8 cellular contexts compared by ENCODE assay signal in genomic region chrX:54439967-54440871, GRCh38. TPM values are rescaled to one million over a fixed set of nuclear protein-coding genes. Genes with fewer than 3 reads are reported as not detected.
DNase-seq lines count a peak whose midpoint lies in the region; ATAC-seq and TF ChIP-seq lines count a peak whose summit lies in the region.

A gene with protein sequence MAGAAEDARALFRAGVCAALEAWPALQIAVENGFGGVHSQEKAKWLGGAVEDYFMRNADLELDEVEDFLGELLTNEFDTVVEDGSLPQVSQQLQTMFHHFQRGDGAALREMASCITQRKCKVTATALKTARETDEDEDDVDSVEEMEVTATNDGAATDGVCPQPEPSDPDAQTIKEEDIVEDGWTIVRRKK (plus strand): TSS chrX:54440404. CDS start chrX:54440422, 18 bp downstream.

- H3K27me3 Mint-ChIP-seq in GM23338 (ENCODE audit: insufficient read depth, low read depth, poor library complexity) = peaks cover 8% of the 10 kb centered on the region
- peaks cover 0 to 5% of the 10 kb centered on the region in 2 donors for H3K27me3 Mint-ChIP-seq in natural killer cell treated with Interleukin-12 subunit alpha and Interleukin-12 subunit beta and Interleukin-15 and Interleukin-18, amount 100 ng/mL, for 72 hours

- TF ChIP-seq CTCF in GM23338 (conservative IDR thresholded peaks at IDR 0.05; ENCODE audit: low read depth in 2 of 2) (peak in 1 of 2 experiments; percentile 36; a peak in 2 of 4 replicates), fibroblast of mammary gland (conservative IDR thresholded peaks at IDR 0.05; ENCODE audit: control insufficient read depth, insufficient read depth, low read depth, low read length) (peak; percentile 31)

- H3K4me3 Mint-ChIP-seq in GM23338 = peak within 1 kb of the TSS; percentile 96
- H3K4me3 Mint-ChIP-seq in natural killer cell treated with Interleukin-12 subunit alpha and Interleukin-12 subunit beta and Interleukin-15 and Interleukin-18, amount 100 ng/mL, for 72 hours = peak within 1 kb of the TSS; percentile 95

- ATAC-seq in GM23338 = peak; percentile 94
- ATAC-seq in natural killer cell treated with Interleukin-12 subunit alpha and Interleukin-12 subunit beta and Interleukin-15 and Interleukin-18, amount 100 ng/mL, for 72 hours = peak; percentile 98 to 99

- 0 out of 2 replicates have a peak, but pooled peaks cover 3% of the 10 kb centered on the region for H4K20me1 ChIP-seq in GM23338 (replicated peaks; ENCODE audit: insufficient read depth)

- H3K36me3 Mint-ChIP-seq in GM23338 (ENCODE audit: low read depth) = peaks cover 27% of the 10 kb centered on the region
- H3K36me3 Mint-ChIP-seq in natural killer cell treated with Interleukin-12 subunit alpha and Interleukin-12 subunit beta and Interleukin-15 and Interleukin-18, amount 100 ng/mL, for 72 hours = peaks cover 5% of the 10 kb centered on the region

- H3K9me3 Mint-ChIP-seq in GM23338 = no peaks in the 10 kb centered on the region; the same call in 2 of the 3 replicates
- no peaks in the 10 kb centered on the region for H3K9me3 Mint-ChIP-seq in natural killer cell treated with Interleukin-12 subunit alpha and Interleukin-12 subunit beta and Interleukin-15 and Interleukin-18, amount 100 ng/mL, for 72 hours

- H3K36me3 ChIP-seq in GM23338 (ENCODE audit: insufficient read depth) = no peaks in the 10 kb centered on the region

- no peaks in the 10 kb centered on the region for H3F3A ChIP-seq in GM23338 (replicated peaks; ENCODE audit: low read depth)

- H3K4me1 Mint-ChIP-seq in GM23338 = peaks cover 16% of the 10 kb centered on the region
- peaks cover 14% of the 10 kb centered on the region in 2 donors for H3K4me1 Mint-ChIP-seq in natural killer cell treated with Interleukin-12 subunit alpha and Interleukin-12 subunit beta and Interleukin-15 and Interleukin-18, amount 100 ng/mL, for 72 hours (ENCODE audit: low read depth in 2 of 2)

- H3K27ac ChIP-seq in GM23338 (ENCODE audit: low read depth) = no peak within 1 kb of the TSS

- no peak within 1 kb of the TSS for H2AFZ ChIP-seq in GM23338

- peak within 1 kb of the TSS; percentile 78 for H3K4me3 ChIP-seq in GM23338
- H3K4me3 ChIP-seq in fibroblast of mammary gland (ENCODE audit: control insufficient read depth, low read depth, low read length) = peak within 1 kb of the TSS; percentile 80

- peak within 1 kb of the TSS; percentile 92 for H3K4me2 ChIP-seq in GM23338

- no peaks in the 10 kb centered on the region for H3K4me1 ChIP-seq in GM23338 (ENCODE audit: insufficient read depth)

- H3K79me2 ChIP-seq in GM23338 (replicated peaks; ENCODE audit: insufficient read depth) = peaks cover 26% of the 10 kb centered on the region

- no peaks in the 10 kb centered on the region for H3K9me2 ChIP-seq in GM23338 (ENCODE audit: insufficient read depth)

- H3K27ac Mint-ChIP-seq in GM23338 = peak within 1 kb of the TSS; percentile 86
- peak within 1 kb of the TSS; percentile 70 to 89 for H3K27ac Mint-ChIP-seq in natural killer cell treated with Interleukin-12 subunit alpha and Interleukin-12 subunit beta and Interleukin-15 and Interleukin-18, amount 100 ng/mL, for 72 hours

- peak; percentile 87 for DNase-seq in EH (ENCODE audit: low read depth)
- peak; percentile 87 for DNase-seq in GM23338 (ENCODE audit: low spot score)
- peak; percentile 80 for DNase-seq in Kasumi-1 (lab: John Stamatoyannopoulos, UW)
- peak; percentile 92 for DNase-seq in RPMI7951 (ENCODE audit: low read depth)
- DNase-seq in activated T-helper 1 cell treated with anti-CD3 and anti-CD28 coated beads, Interleukin-2, amount 50 U/mL, for 16 hours (ENCODE audit: low read depth in 1 of 2, low spot score in 1 of 2) = peak; percentile 47 to 59
- peak; percentile 87 for DNase-seq in fibroblast of mammary gland (ENCODE audit: low read depth)
- DNase-seq in natural killer cell treated with Interleukin-12 subunit alpha and Interleukin-12 subunit beta and Interleukin-15 and Interleukin-18, amount 100 ng/mL, for 72 hours (ENCODE audit: low spot score) = peak; percentile 84
- peak; percentile 77 for DNase-seq in stimulated activated naive CD4-positive, alpha-beta T cell treated with Interleukin-2 at 50 U/mL for 16 hours (lab: John Stamatoyannopoulos, UW)

- no peaks in the 10 kb centered on the region for H3K27me3 ChIP-seq in GM23338 (ENCODE audit: insufficient read depth)

TF ChIP-seq in GM23338, 12 proteins besides CTCF, POLR2A, EP300 and RAD21 (continues in another document):
- TF ChIP-seq, protein P1, sequence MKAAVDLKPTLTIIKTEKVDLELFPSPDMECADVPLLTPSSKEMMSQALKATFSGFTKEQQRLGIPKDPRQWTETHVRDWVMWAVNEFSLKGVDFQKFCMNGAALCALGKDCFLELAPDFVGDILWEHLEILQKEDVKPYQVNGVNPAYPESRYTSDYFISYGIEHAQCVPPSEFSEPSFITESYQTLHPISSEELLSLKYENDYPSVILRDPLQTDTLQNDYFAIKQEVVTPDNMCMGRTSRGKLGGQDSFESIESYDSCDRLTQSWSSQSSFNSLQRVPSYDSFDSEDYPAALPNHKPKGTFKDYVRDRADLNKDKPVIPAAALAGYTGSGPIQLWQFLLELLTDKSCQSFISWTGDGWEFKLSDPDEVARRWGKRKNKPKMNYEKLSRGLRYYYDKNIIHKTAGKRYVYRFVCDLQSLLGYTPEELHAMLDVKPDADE (IDR thresholded peaks at IDR 0.05) = peak; percentile 54
- TF ChIP-seq, protein P2, sequence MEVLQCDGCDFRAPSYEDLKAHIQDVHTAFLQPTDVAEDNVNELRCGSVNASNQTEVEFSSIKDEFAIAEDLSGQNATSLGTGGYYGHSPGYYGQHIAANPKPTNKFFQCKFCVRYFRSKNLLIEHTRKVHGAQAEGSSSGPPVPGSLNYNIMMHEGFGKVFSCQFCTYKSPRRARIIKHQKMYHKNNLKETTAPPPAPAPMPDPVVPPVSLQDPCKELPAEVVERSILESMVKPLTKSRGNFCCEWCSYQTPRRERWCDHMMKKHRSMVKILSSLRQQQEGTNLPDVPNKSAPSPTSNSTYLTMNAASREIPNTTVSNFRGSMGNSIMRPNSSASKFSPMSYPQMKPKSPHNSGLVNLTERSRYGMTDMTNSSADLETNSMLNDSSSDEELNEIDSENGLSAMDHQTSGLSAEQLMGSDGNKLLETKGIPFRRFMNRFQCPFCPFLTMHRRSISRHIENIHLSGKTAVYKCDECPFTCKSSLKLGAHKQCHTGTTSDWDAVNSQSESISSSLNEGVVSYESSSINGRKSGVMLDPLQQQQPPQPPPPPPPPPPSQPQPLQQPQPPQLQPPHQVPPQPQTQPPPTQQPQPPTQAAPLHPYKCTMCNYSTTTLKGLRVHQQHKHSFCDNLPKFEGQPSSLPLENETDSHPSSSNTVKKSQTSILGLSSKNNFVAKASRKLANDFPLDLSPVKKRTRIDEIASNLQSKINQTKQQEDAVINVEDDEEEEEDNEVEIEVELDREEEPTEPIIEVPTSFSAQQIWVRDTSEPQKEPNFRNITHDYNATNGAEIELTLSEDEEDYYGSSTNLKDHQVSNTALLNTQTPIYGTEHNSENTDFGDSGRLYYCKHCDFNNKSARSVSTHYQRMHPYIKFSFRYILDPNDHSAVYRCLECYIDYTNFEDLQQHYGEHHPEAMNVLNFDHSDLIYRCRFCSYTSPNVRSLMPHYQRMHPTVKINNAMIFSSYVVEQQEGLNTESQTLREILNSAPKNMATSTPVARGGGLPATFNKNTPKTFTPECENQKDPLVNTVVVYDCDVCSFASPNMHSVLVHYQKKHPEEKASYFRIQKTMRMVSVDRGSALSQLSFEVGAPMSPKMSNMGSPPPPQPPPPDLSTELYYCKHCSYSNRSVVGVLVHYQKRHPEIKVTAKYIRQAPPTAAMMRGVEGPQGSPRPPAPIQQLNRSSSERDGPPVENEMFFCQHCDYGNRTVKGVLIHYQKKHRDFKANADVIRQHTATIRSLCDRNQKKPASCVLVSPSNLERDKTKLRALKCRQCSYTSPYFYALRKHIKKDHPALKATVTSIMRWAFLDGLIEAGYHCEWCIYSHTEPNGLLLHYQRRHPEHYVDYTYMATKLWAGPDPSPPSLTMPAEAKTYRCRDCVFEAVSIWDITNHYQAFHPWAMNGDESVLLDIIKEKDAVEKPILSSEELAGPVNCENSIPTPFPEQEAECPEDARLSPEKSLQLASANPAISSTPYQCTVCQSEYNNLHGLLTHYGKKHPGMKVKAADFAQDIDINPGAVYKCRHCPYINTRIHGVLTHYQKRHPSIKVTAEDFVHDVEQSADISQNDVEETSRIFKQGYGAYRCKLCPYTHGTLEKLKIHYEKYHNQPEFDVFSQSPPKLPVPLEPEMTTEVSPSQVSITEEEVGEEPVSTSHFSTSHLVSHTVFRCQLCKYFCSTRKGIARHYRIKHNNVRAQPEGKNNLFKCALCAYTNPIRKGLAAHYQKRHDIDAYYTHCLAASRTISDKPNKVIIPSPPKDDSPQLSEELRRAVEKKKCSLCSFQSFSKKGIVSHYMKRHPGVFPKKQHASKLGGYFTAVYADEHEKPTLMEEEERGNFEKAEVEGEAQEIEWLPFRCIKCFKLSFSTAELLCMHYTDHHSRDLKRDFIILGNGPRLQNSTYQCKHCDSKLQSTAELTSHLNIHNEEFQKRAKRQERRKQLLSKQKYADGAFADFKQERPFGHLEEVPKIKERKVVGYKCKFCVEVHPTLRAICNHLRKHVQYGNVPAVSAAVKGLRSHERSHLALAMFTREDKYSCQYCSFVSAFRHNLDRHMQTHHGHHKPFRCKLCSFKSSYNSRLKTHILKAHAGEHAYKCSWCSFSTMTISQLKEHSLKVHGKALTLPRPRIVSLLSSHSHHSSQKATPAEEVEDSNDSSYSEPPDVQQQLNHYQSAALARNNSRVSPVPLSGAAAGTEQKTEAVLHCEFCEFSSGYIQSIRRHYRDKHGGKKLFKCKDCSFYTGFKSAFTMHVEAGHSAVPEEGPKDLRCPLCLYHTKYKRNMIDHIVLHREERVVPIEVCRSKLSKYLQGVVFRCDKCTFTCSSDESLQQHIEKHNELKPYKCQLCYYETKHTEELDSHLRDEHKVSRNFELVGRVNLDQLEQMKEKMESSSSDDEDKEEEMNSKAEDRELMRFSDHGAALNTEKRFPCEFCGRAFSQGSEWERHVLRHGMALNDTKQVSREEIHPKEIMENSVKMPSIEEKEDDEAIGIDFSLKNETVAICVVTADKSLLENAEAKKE (CRISPR knock-in tag; IDR thresholded peaks at IDR 0.05) = no peak
- no peak for TF ChIP-seq NANOG (IDR thresholded peaks at IDR 0.05; ENCODE audit: borderline replicate concordance)

RNA-seq across cellular contexts. Expression of the gene that starts here (rescaled TPM):
- total RNA-seq in GM23338 (2014; rRNA removed; shearing (Covaris generic)) = 20.6 and 26.0 TPM in 2 replicates
- polyA plus RNA-seq in GM23338 (2016; fragmentation: Nextera tagmentation; extraction: Ambion mirVana) = 52.2 and 60.1 TPM in 2 replicates
- total RNA-seq in RPMI7951 (2014; rRNA removed; shearing (Covaris generic)) = 23.1 and 26.1 TPM in 2 replicates
- 10 to 100 TPM; 43.2 to 52.8 TPM for total RNA-seq in natural killer cell treated with Interleukin-12 subunit alpha and Interleukin-12 subunit beta and Interleukin-15 and Interleukin-18, amount 100 ng/mL, for 72 hours
